In genomic region chr20:60381643-60382400, GRCh38 we compare ENCODE assay signal across 12 cellular contexts.
DNase-seq lines count a peak whose midpoint lies in the region; ATAC-seq and TF ChIP-seq lines count a peak whose summit lies in the region.
"Had no signal": no experiment of that assay in that cellular context is flagged by ENCODE, and none has a peak within 500 bp of the region (broad histone marks: within the 10 kb centered on the region; RNA-seq: fewer than 3 reads in every experiment).

No MANE protein-coding gene starts in this region.

- H3K4me3 Mint-ChIP-seq in nephron progenitor cell = no peak overlapping the region

- peaks cover 20% of the 10 kb centered on the region for H3K4me1 ChIP-seq in SJCRH30
- H3K4me1 ChIP-seq: BLaER1 treated with 17β-estradiol and CSF1 and Interleukin-3, amounts not matched to agents 10 nM and 100 nM had no signal

- H3K9me3 Mint-ChIP-seq in nephron progenitor cell = peaks cover 8% of the 10 kb centered on the region

- DNase-seq in HT1080 (ENCODE audit: low read depth) (peak; percentile 3), SJCRH30 (peak in 1 of 2 experiments; percentile 42), foreskin melanocyte (peak; percentile 33), nephron progenitor cell (no peak), pons (ENCODE audit: low spot score) (no peak)
- DNase-seq in stimulated activated CD4-positive, alpha-beta T cell treated with anti-CD3 and anti-CD28 coated beads, Interleukin-2, amount 100 ng/mL, for 48 hours = no peak
- DNase-seq: GM23248, NCI-H1436, NCI-H2029 treated with DMSO at 0.1 percent for 48 hours, NCI-H510A treated with DMSO at 0.1 percent for 48 hours had no signal

- peak overlapping the region; percentile 32 for H3K27ac ChIP-seq in SJCRH30
- H3K27ac ChIP-seq: BLaER1 treated with 17β-estradiol and CSF1 and Interleukin-3, amounts not matched to agents 10 nM and 100 nM; GM23248 had no signal

- H3K9me3 ChIP-seq in SJCRH30 (replicated peaks) = no peaks in the 10 kb centered on the region

- H3K36me3 ChIP-seq in SJCRH30 = no peaks in the 10 kb centered on the region
- H3K36me3 ChIP-seq: BLaER1 treated with 17β-estradiol and CSF1 and Interleukin-3, amounts not matched to agents 10 nM and 100 nM had no signal

- ATAC-seq in HG02642 (IDR thresholded peaks at IDR 0.05; ENCODE audit: poor library complexity, unreplicated experiment) = no peak

- no peak overlapping the region for H3K27ac Mint-ChIP-seq in nephron progenitor cell

- no peak for TF ChIP-seq CTCF in nephron progenitor cell (IDR thresholded peaks at IDR 0.05)

- H3K36me3 Mint-ChIP-seq in nephron progenitor cell (ENCODE audit: low read depth) = no peaks in the 10 kb centered on the region

- H3K27me3 ChIP-seq in SJCRH30 = no peaks in the 10 kb centered on the region
- H3K27me3 ChIP-seq: BLaER1 treated with 17β-estradiol and CSF1 and Interleukin-3, amounts not matched to agents 10 nM and 100 nM had no signal

- H3K27me3 Mint-ChIP-seq in nephron progenitor cell (ENCODE audit: low read depth, poor library complexity) = peaks cover 15% of the 10 kb centered on the region

- no peaks in the 10 kb centered on the region for H3K4me1 Mint-ChIP-seq in nephron progenitor cell

- no peak overlapping the region for H3K4me3 ChIP-seq in SJCRH30
- H3K4me3 ChIP-seq: BLaER1 treated with 17β-estradiol and CSF1 and Interleukin-3, amounts not matched to agents 10 nM and 100 nM; GM23248 had no signal

Comparison
In these comparisons a context has a peak if more than half of its experiments do, and no peak if none do; other contexts are left out.
1. DNase-seq: peak in HT1080 (single experiment) and foreskin melanocyte (single experiment); none in nephron progenitor cell (single experiment), stimulated activated CD4-positive, alpha-beta T cell treated with anti-CD3 and anti-CD28 coated beads, Interleukin-2, amount 100 ng/mL, for 48 hours (0 of 2) and pons (single experiment).